Comparison of ENCODE assay signal across 16 cellular contexts in the genomic region with DNA sequence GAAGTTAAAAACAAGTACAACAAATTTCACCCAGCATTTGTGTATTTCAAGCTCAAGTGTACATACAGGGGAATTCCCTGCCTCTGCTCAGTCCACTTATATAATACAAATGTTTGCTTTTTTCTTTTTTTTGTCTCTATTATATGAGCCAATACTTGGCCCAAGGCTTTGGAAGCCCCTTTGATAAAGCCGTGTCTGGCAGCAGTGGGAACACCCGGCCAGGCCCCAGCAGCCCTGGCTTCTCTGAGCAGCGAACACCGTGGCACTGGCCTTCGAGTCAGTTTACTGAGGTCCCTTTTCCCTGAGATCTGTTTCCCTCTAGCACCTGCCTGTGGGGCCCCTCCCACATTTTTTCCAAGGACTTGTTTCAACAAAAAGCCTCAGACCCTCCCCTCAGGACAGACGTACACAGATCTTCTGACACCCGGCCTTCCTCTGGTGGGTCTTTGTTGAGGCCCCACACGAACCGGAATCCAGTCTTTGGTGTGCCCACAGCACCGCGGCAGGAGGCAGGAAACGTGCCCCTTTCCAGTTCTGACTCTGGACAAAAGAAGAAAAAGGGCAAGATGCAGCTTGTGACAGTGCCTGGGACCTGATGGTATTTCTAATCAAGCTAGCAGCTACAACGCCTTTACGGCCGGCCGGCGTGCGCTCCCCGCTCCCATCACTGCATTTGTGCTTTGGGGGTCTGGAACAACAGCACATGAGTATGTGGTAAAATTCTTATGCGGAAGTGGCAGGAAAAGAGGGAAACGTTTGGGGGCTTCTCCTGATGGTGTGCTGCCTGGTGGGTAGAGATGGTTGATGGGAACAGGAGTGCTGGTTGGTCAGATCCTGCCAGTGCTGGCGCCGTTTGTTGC. TPM values are rescaled to one million over a fixed set of nuclear protein-coding genes. Genes with fewer than 3 reads are reported as not detected.
DNase-seq lines count a peak whose midpoint lies in the region; ATAC-seq and TF ChIP-seq lines count a peak whose summit lies in the region.
"Had no signal": no experiment of that assay in that cellular context is flagged by ENCODE, and none has a peak within 500 bp of the region (broad histone marks: within the 10 kb centered on the region; RNA-seq: fewer than 3 reads in every experiment).

No MANE protein-coding gene starts in this region.

- H3K9me3 ChIP-seq in Panc1 (ENCODE audit: control insufficient read depth, insufficient read depth, low read depth, low read length), result no peaks in the 10 kb centered on the region
- no peaks in the 10 kb centered on the region for H3K9me3 ChIP-seq in thymus (ENCODE audit: control insufficient read depth)
- H3K9me3 ChIP-seq in psoas muscle, result no peaks in the 10 kb centered on the region
- H3K9me3 ChIP-seq: neutrophil, SJSA1 had no signal

- no peaks in the 10 kb centered on the region for H3K9me3 Mint-ChIP-seq in activated T-cell treated with anti-CD3 and anti-CD28 coated beads, Interleukin-2, amount 50 U/mL, for 24 hours
- no peaks in the 10 kb centered on the region for H3K9me3 Mint-ChIP-seq in activated T-cell treated with anti-CD3 and anti-CD28 coated beads, Interleukin-2, amount 50 U/mL, for 72 hours

- H3K27me3 ChIP-seq in Panc1 (ENCODE audit: control insufficient read depth, insufficient read depth, low read length) (no peaks in the 10 kb centered on the region), thymus (ENCODE audit: control insufficient read depth, insufficient read depth) (no peaks in the 10 kb centered on the region), psoas muscle (ENCODE audit: insufficient read depth in 3 of 3, low read length in 2 of 3) (no peaks in the 10 kb centered on the region), brain microvascular endothelial cell (replicated peaks) (no peaks in the 10 kb centered on the region)
- H3K27me3 ChIP-seq: neutrophil, SJSA1 had no signal

- 40% methylated on average over 23 of the region's 23 CpGs for WGBS in thymus
- WGBS in psoas muscle, 3 donors, result 76 to 82% (median 79%) methylated on average over 23 of the region's 23 CpGs

- CTCF ChIA-PET in Panc1 (lab: Charles Lee), result interaction anchor here (0.5 to 0.7 kb wide), 2 partner anchors 12 to 165 kb away, joined by 3 read pairs; no protein-coding TSS in a partner anchor

- no peaks in the 10 kb centered on the region for H3K27me3 Mint-ChIP-seq in activated T-cell treated with anti-CD3 and anti-CD28 coated beads, Interleukin-2, amount 50 U/mL, for 24 hours
- no peaks in the 10 kb centered on the region for H3K27me3 Mint-ChIP-seq in activated T-cell treated with anti-CD3 and anti-CD28 coated beads, Interleukin-2, amount 50 U/mL, for 72 hours (ENCODE audit: low read depth)

- POLR2A ChIA-PET in Panc1 (lab: Charles Lee), result interaction anchor here (0.9 kb wide), 1 partner anchor 11 kb away, joined by 3 read pairs; no protein-coding TSS in a partner anchor

- H3K36me3 ChIP-seq in Panc1 (ENCODE audit: control insufficient read depth, insufficient read depth, low read length) (no peaks in the 10 kb centered on the region), thymus (ENCODE audit: control insufficient read depth, insufficient read depth) (peaks cover 4% of the 10 kb centered on the region), psoas muscle (ENCODE audit: insufficient read depth in 1 of 2, low read depth in 1 of 2) (no peaks in the 10 kb centered on the region), brain microvascular endothelial cell (replicated peaks) (peaks cover 10% of the 10 kb centered on the region)

- no peak for DNase-seq in activated T-cell treated with anti-CD3 and anti-CD28 coated beads, Interleukin-2, amount 50 U/mL, for 24 hours
- no peak for DNase-seq in activated T-cell treated with anti-CD3 and anti-CD28 coated beads, Interleukin-2, amount 50 U/mL, for 72 hours
- no peak for DNase-seq in Panc1 (ENCODE audit: low read depth, low spot score)
- peak; percentile 44 for DNase-seq in left kidney (ENCODE audit: low read depth, low spot score)
- DNase-seq in GM20000 (ENCODE audit: low spot score), result no peak
- no peak for DNase-seq in psoas muscle
- no peak for DNase-seq in brain microvascular endothelial cell
- DNase-seq: left ventricle myocardium superior; NCI-H1436 treated with DMSO at 0.1 percent for 48 hours; NK-92 treated with Interleukin-12 subunit alpha and Interleukin-12 subunit beta, amount 100 ng/mL, for 24 hours had no signal

- TF ChIP-seq CTCF in Panc1 (IDR thresholded peaks at IDR 0.05) (no peak), GM20000 (IDR thresholded peaks at IDR 0.05; ENCODE audit: extremely low read depth, missing control alignments) (no peak), psoas muscle (IDR thresholded peaks at IDR 0.05) (no peak), brain microvascular endothelial cell (IDR thresholded peaks at IDR 0.05; ENCODE audit: low read depth, low read length, missing control alignments) (no peak)

- H3K4me3 ChIP-seq in Panc1 (ENCODE audit: low read depth in 2 of 2, low read length in 2 of 2) (no peak overlapping the region), thymus (ENCODE audit: low read length) (no peak overlapping the region), psoas muscle (no peak overlapping the region), brain microvascular endothelial cell (ENCODE audit: low read depth, low read length) (no peak overlapping the region)
- H3K4me3 ChIP-seq: SJSA1, skin epidermis had no signal

- no peak for ATAC-seq in activated T-cell treated with anti-CD3 and anti-CD28 coated beads, Interleukin-2, amount 50 U/mL, for 72 hours (replicated peaks in 1 of 2)
- no peak for ATAC-seq in Panc1
- ATAC-seq in psoas muscle, result no peak
- ATAC-seq: left ventricle myocardium superior had no signal

- no peak overlapping the region for H3K4me3 Mint-ChIP-seq in activated T-cell treated with anti-CD3 and anti-CD28 coated beads, Interleukin-2, amount 50 U/mL, for 24 hours
- peak overlapping the region in 1 of 2 donors; percentile 48 for H3K4me3 Mint-ChIP-seq in activated T-cell treated with anti-CD3 and anti-CD28 coated beads, Interleukin-2, amount 50 U/mL, for 72 hours

- BruUV-seq in Panc1 (replicated peaks; lab: Mats Ljungman, UMichigan), result TSS peak; percentile 54

- intact Hi-C loops in Panc1 (cut with micrococcal nuclease; ENCODE audit: unreplicated experiment) (no loop called here), psoas muscle (cut with DNase I) (no loop called here)

- H3K27ac ChIP-seq in Panc1 (ENCODE audit: low read length) (no peak overlapping the region), thymus (ENCODE audit: low read depth) (peak overlapping the region; percentile 8), psoas muscle (no peak overlapping the region), brain microvascular endothelial cell (no peak overlapping the region)
- H3K27ac ChIP-seq: neutrophil, SJSA1, VCaP had no signal

- H3K36me3 Mint-ChIP-seq in activated T-cell treated with anti-CD3 and anti-CD28 coated beads, Interleukin-2, amount 50 U/mL, for 24 hours (ENCODE audit: low read depth), result peaks cover 35% of the 10 kb centered on the region
- no peaks in the 10 kb centered on the region for H3K36me3 Mint-ChIP-seq in activated T-cell treated with anti-CD3 and anti-CD28 coated beads, Interleukin-2, amount 50 U/mL, for 72 hours (ENCODE audit: insufficient read depth in 2 of 2)

- H3K4me1 ChIP-seq in Panc1 (ENCODE audit: control insufficient read depth, insufficient read depth, low read length) (no peaks in the 10 kb centered on the region), thymus (ENCODE audit: control insufficient read depth, insufficient read depth, low read length) (peaks cover 5% of the 10 kb centered on the region), psoas muscle (no peaks in the 10 kb centered on the region)
- H3K4me1 ChIP-seq: SJSA1 had no signal

- H3K4me1 Mint-ChIP-seq in activated T-cell treated with anti-CD3 and anti-CD28 coated beads, Interleukin-2, amount 50 U/mL, for 24 hours (ENCODE audit: low read depth), result peaks cover 22% of the 10 kb centered on the region
- H3K4me1 Mint-ChIP-seq in activated T-cell treated with anti-CD3 and anti-CD28 coated beads, Interleukin-2, amount 50 U/mL, for 72 hours (ENCODE audit: low read depth), result peaks cover 23% of the 10 kb centered on the region

- H3K27ac Mint-ChIP-seq in activated T-cell treated with anti-CD3 and anti-CD28 coated beads, Interleukin-2, amount 50 U/mL, for 24 hours, result peak overlapping the region; percentile 37
- no peak overlapping the region for H3K27ac Mint-ChIP-seq in activated T-cell treated with anti-CD3 and anti-CD28 coated beads, Interleukin-2, amount 50 U/mL, for 72 hours

- in situ Hi-C loops in Panc1 (cut with HindIII; ENCODE audit: low pct_unique_long_range_greater_than_20kb, low sequenced_read_pairs), result no loop called here
- in situ Hi-C loops in brain microvascular endothelial cell (cut with HindIII; ENCODE audit: low pct_ligation_motif_present, low sequenced_read_pairs), result no loop called here

RNA-seq across cellular contexts. Expression of a gene that starts 13.8 kb away (rescaled TPM):
- 10 to 100 TPM; 12.8 TPM for total RNA-seq in activated T-cell treated with anti-CD3 and anti-CD28 coated beads, Interleukin-2, amount 50 U/mL, for 72 hours
- total RNA-seq in Panc1 (2021; ENCODE audit: unreplicated experiment) (66.3 TPM), psoas muscle (10 to 100 TPM in 2 of 4 donors, 1 to 10 TPM in 2; 6.1 to 28.2 (median 10.3) TPM)
- 49.7 TPM for polyA plus RNA-seq in Panc1 (2012; ENCODE audit: insufficient read length)
- polyA plus RNA-seq in thymus (5.0 TPM), psoas muscle (1 to 10 TPM; 2.9 to 9.1 (median 4.5) TPM)

RNA-seq across cellular contexts. Expression of a gene that starts 14.4 kb away (rescaled TPM):
- not detected for total RNA-seq in activated T-cell treated with anti-CD3 and anti-CD28 coated beads, Interleukin-2, amount 50 U/mL, for 72 hours
- total RNA-seq in Panc1 (2021; ENCODE audit: unreplicated experiment) (not detected), psoas muscle (not detected)
- not detected for polyA plus RNA-seq in Panc1 (2012; ENCODE audit: insufficient read length)
- polyA plus RNA-seq in thymus (0.02 TPM), psoas muscle (under 1 TPM in 1 of 3 donors, not detected in 2; under 0.01 TPM)
- total RNA-seq: left ventricle myocardium superior, SJSA1, temporal lobe had no signal
